1 cellular context compared by ENCODE assay signal in the genomic region with DNA sequence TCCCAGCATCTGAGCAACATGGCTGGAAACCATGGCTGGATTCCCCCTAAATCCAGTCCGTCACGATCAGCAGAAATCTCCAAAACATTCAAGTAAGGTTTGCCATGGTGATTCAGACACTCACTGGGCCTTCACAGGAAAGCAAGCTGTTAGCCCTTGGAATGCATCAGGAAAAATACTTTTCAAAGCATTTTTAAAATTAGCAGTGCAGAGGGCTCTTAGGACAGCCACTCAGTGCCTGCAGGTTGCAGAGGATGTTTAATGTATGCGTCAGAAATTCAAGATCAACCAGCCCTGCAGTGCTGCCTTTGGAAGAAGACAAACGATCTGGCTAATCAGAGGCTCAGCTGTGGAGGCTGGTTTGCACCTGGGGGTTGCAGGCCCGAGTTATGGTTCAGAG.
TF ChIP-seq lines count a peak whose summit lies in the region.

No MANE protein-coding gene starts in this region.

TF ChIP-seq in IMR-90, 13 proteins besides CTCF, POLR2A, EP300 and RAD21 (continued from another document):
- no peak for TF ChIP-seq MAZ (IDR thresholded peaks at IDR 0.05; ENCODE audit: borderline replicate concordance, low read depth, low read length)
- TF ChIP-seq CHD1 (IDR thresholded peaks at IDR 0.05; ENCODE audit: low read depth, low read length), result no peak
- no peak for TF ChIP-seq RFX5 (IDR thresholded peaks at IDR 0.05; ENCODE audit: low read depth, low read length)
- TF ChIP-seq NFE2L2 (IDR thresholded peaks at IDR 0.05; ENCODE audit: low read depth, low read length), result no peak
- no peak for TF ChIP-seq FOS (IDR thresholded peaks at IDR 0.05; ENCODE audit: low read depth, low read length)
- no peak for TF ChIP-seq CEBPB (IDR thresholded peaks at IDR 0.05; ENCODE audit: low read depth, low read length)
- TF ChIP-seq RCOR1 (IDR thresholded peaks at IDR 0.05; ENCODE audit: insufficient replicate concordance, low read length), result no peak
- TF ChIP-seq ELK1 (IDR thresholded peaks at IDR 0.05; ENCODE audit: borderline replicate concordance, low read depth, low read length), result no peak
- no peak for TF ChIP-seq MXI1 (IDR thresholded peaks at IDR 0.05; ENCODE audit: borderline replicate concordance, low read depth, low read length)
- TF ChIP-seq BHLHE40 (IDR thresholded peaks at IDR 0.05; ENCODE audit: low read depth, low read length), result no peak
- TF ChIP-seq MAFK (IDR thresholded peaks at IDR 0.05; ENCODE audit: low read depth, low read length), result no peak
- no peak for TF ChIP-seq USF2 (IDR thresholded peaks at IDR 0.05; ENCODE audit: low read depth, low read length)
